In genomic region chr1:234400773-234401172, GRCh38 we compare ENCODE assay signal across 8 cellular contexts. TPM values are rescaled to one million over a fixed set of nuclear protein-coding genes. Genes with fewer than 3 reads are reported as not detected.
DNase-seq lines count a peak whose midpoint lies in the region; ATAC-seq and TF ChIP-seq lines count a peak whose summit lies in the region.

No MANE protein-coding gene starts in this region.

- no peak overlapping the region for H3K4me3 ChIP-seq in SK-N-MC
- no peak overlapping the region for H3K4me3 ChIP-seq in left lung
- no peak overlapping the region for H3K4me3 ChIP-seq in WERI-Rb-1 (ENCODE audit: low read depth, low read length)
- no peak overlapping the region for H3K4me3 ChIP-seq in mesendoderm (ENCODE audit: low read length)

- no peak overlapping the region for H4K5ac ChIP-seq in mesendoderm (ENCODE audit: low read length)

- no peak overlapping the region for H3K56ac ChIP-seq in mesendoderm (ENCODE audit: low read length)

- no peaks in the 10 kb centered on the region for H3K9me3 ChIP-seq in SK-N-MC (ENCODE audit: low read depth, low read length)
- H3K9me3 ChIP-seq in left lung, result no peaks in the 10 kb centered on the region
- H3K9me3 ChIP-seq in WERI-Rb-1 (ENCODE audit: severe bottlenecking), result no peaks in the 10 kb centered on the region

- no peak overlapping the region for H2BK15ac ChIP-seq in mesendoderm (replicated peaks; ENCODE audit: low read depth)

- H4K8ac ChIP-seq in mesendoderm (ENCODE audit: low read depth, low read length), result no peak overlapping the region

- peak; percentile 53 for ATAC-seq in GM21515 (IDR thresholded peaks at IDR 0.05; ENCODE audit: unreplicated experiment)
- peak; percentile 47 for ATAC-seq in left lung
- no peak for ATAC-seq in sciatic nerve

- TF ChIP-seq CTCF in left lung (IDR thresholded peaks at IDR 0.05) (no peak), WERI-Rb-1 (IDR thresholded peaks at IDR 0.05; ENCODE audit: low read depth, low read length) (no peak)

- DNase-seq in EH (ENCODE audit: low read depth), result peak; percentile 3
- DNase-seq in SK-N-MC (ENCODE audit: low read depth, low spot score), result no peak
- DNase-seq in left lung, result no peak
- DNase-seq in sciatic nerve (ENCODE audit: low spot score), result no peak
- DNase-seq in NCI-H345 (lab: John Stamatoyannopoulos, UW), result no peak
- no peak for DNase-seq in WERI-Rb-1
- DNase-seq in mesendoderm, result no peak

- H3K36me3 ChIP-seq in SK-N-MC (ENCODE audit: insufficient read depth, low read length), result peaks cover 8% of the 10 kb centered on the region; the same call in 1 of the 2 replicates
- H3K36me3 ChIP-seq in left lung, result peaks cover 0 to 7% of the 10 kb centered on the region in 2 donors
- peaks cover 34% of the 10 kb centered on the region for H3K36me3 ChIP-seq in WERI-Rb-1
- no peaks in the 10 kb centered on the region for H3K36me3 ChIP-seq in mesendoderm (ENCODE audit: control insufficient read depth, insufficient read depth, low read length)

- H2BK5ac ChIP-seq in mesendoderm (ENCODE audit: low read length), result no peak overlapping the region

- H3K4me2 ChIP-seq in mesendoderm (ENCODE audit: low read length), result no peak overlapping the region

- no peak overlapping the region for H3K4ac ChIP-seq in mesendoderm (ENCODE audit: low read depth, low read length)

- no peak overlapping the region for H3K18ac ChIP-seq in mesendoderm (ENCODE audit: low read length)

- H3K27ac ChIP-seq in SK-N-MC (peak overlapping the region; percentile 35), left lung (peak overlapping the region in 1 of 2 donors; percentile 49), WERI-Rb-1 (no peak overlapping the region), mesendoderm (ENCODE audit: low read depth, low read length) (no peak overlapping the region)

- no peaks in the 10 kb centered on the region for H3K27me3 ChIP-seq in left lung
- H3K27me3 ChIP-seq in WERI-Rb-1 (ENCODE audit: insufficient read depth, low read depth, severe bottlenecking), result no peaks in the 10 kb centered on the region
- H3K27me3 ChIP-seq in mesendoderm (ENCODE audit: insufficient read depth, low read length, poor library complexity), result no peaks in the 10 kb centered on the region

- intact Hi-C loops in left lung (cut with DNase I), result no loop called here
- intact Hi-C loops in sciatic nerve (cut with DNase I), result no loop called here

- no peaks in the 10 kb centered on the region for H3K79me2 ChIP-seq in mesendoderm (ENCODE audit: control insufficient read depth, insufficient read depth, low read length)

- H3K23ac ChIP-seq in mesendoderm (ENCODE audit: low read length), result no peak overlapping the region

- no peak overlapping the region for H3K9ac ChIP-seq in SK-N-MC (ENCODE audit: insufficient read length)
- H3K9ac ChIP-seq in mesendoderm (ENCODE audit: low read length), result no peak overlapping the region

- H3K4me1 ChIP-seq in left lung (peaks cover 0 to 25% of the 10 kb centered on the region in 2 donors), mesendoderm (ENCODE audit: control insufficient read depth, low read depth, low read length) (no peaks in the 10 kb centered on the region)

- no peaks in the 10 kb centered on the region for H3K79me1 ChIP-seq in mesendoderm (ENCODE audit: low read length)

- no peak overlapping the region for H2BK120ac ChIP-seq in mesendoderm (ENCODE audit: low read depth, low read length)

- H2AK5ac ChIP-seq in mesendoderm (ENCODE audit: low read length), result no peak overlapping the region

RNA-seq across cellular contexts. Expression of gene COA6, which starts 27.5 kb away (rescaled TPM):
- 10 to 100 TPM; 27.1 to 27.4 TPM for total RNA-seq in left lung
- total RNA-seq in sciatic nerve, result 13.4 TPM
- polyA plus RNA-seq in mesendoderm (2013, experiment 1 of 2), result 59.5 TPM
- polyA plus RNA-seq in mesendoderm (2013, experiment 2 of 2), result 58.5 TPM
